3 cellular contexts compared by ENCODE assay signal in the genomic region with DNA sequence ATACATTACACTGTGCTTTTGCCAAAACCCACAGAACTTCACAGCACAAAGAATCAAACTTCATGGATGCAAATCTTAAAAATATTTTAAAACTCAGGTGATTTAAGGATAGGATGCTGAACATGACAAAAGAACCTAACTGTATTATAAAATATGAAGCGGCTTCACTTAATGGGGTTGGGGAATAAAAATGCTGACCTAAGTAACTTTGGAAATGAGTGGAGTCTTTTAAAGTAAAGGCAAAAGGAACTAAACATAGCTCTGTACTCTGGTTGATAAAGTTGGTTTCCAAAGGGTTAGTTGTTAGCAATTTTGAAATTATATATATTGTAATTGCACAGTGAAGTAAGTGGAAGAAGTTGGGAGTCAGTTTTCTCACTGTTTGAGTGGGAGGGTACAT.
TF ChIP-seq lines count a peak whose summit lies in the region.

No MANE protein-coding gene starts in this region.

TF ChIP-seq in HepG2, 621 proteins besides CTCF, POLR2A, EP300 and RAD21:
- peak; percentile 82 for TF ChIP-seq MAFF (IDR thresholded peaks at IDR 0.05; ENCODE audit: low read depth, low read length)
- TF ChIP-seq ZNF275 (CRISPR knock-in tag; IDR thresholded peaks at IDR 0.05; ENCODE audit: borderline replicate concordance), result no peak
- no peak for TF ChIP-seq ZNF136 (CRISPR knock-in tag; IDR thresholded peaks at IDR 0.05; ENCODE audit: low read depth)
- TF ChIP-seq RFX5 (IDR thresholded peaks at IDR 0.05; ENCODE audit: low read depth, low read length), result no peak
- no peak for TF ChIP-seq ZSCAN22 (CRISPR knock-in tag; IDR thresholded peaks at IDR 0.05)
- TF ChIP-seq CBX2 (IDR thresholded peaks at IDR 0.05; ENCODE audit: low read depth, low read length), result no peak
- TF ChIP-seq CBX2 (CRISPR knock-in tag; IDR thresholded peaks at IDR 0.05; ENCODE audit: low read depth), result no peak
- no peak for TF ChIP-seq CEBPG (CRISPR knock-in tag; IDR thresholded peaks at IDR 0.05)
- no peak for TF ChIP-seq ARID4A (CRISPR knock-in tag; IDR thresholded peaks at IDR 0.05; ENCODE audit: borderline replicate concordance)
- no peak for TF ChIP-seq XBP1 (CRISPR knock-in tag; IDR thresholded peaks at IDR 0.05)
- TF ChIP-seq TEAD3 (CRISPR knock-in tag; optimal IDR thresholded peaks at IDR 0.05; ENCODE audit: borderline replicate concordance), result no peak
- TF ChIP-seq HOXA9 (CRISPR knock-in tag; IDR thresholded peaks at IDR 0.05; ENCODE audit: borderline replicate concordance), result no peak
- TF ChIP-seq SUZ12 (IDR thresholded peaks at IDR 0.05; ENCODE audit: low read depth, low read length), result no peak
- TF ChIP-seq MAFK (conservative IDR thresholded peaks at IDR 0.05 in 1 of 2, IDR thresholded peaks at IDR 0.05 in 1 of 2; ENCODE audit: low read length in 2 of 2), result peak; percentile 78 to 93
- no peak for TF ChIP-seq TOE1 (CRISPR knock-in tag; IDR thresholded peaks at IDR 0.05)

TF ChIP-seq in K562, 482 proteins besides CTCF, POLR2A, EP300 and RAD21:
- TF ChIP-seq RAD51 (IDR thresholded peaks at IDR 0.05; ENCODE audit: borderline replicate concordance, low read depth) (no peak), MAFF (IDR thresholded peaks at IDR 0.05; ENCODE audit: low read length) (peak; percentile 52), FOXA1 (IDR thresholded peaks at IDR 0.05; ENCODE audit: borderline replicate concordance) (no peak), ZNF347 (CRISPR knock-in tag; IDR thresholded peaks at IDR 0.05; ENCODE audit: low read depth) (no peak), C11orf30 (IDR thresholded peaks at IDR 0.05; ENCODE audit: low read depth) (peak; percentile 10; the same call in 1 of the 2 replicates), CHD4 (IDR thresholded peaks at IDR 0.05; ENCODE audit: insufficient read depth, insufficient replicate concordance, low read depth, low read length, poor library complexity, severe bottlenecking) (no peak), ZNF561 (CRISPR knock-in tag; conservative IDR thresholded peaks at IDR 0.05) (no peak), ZBED1 (IDR thresholded peaks at IDR 0.05) (no peak), SPI1 (IDR thresholded peaks at IDR 0.05; ENCODE audit: borderline replicate concordance, low read depth, low read length) (no peak), ZNF263 (CRISPR knock-in tag; IDR thresholded peaks at IDR 0.05; ENCODE audit: borderline replicate concordance) (no peak), ZNF24 (IDR thresholded peaks at IDR 0.05) (no peak), MAFK (IDR thresholded peaks at IDR 0.05; ENCODE audit: low read length) (peak; percentile 22; the same call in 1 of the 2 replicates), MTF1 (CRISPR knock-in tag; IDR thresholded peaks at IDR 0.05; ENCODE audit: borderline replicate concordance) (no peak)

TF ChIP-seq in endothelial cell of umbilical vein, 7 proteins besides CTCF, POLR2A, EP300 and RAD21:
- no peak for TF ChIP-seq EZH2 (IDR thresholded peaks at IDR 0.05; ENCODE audit: borderline replicate concordance, low read depth, low read length, severe bottlenecking)
- TF ChIP-seq MYC (IDR thresholded peaks at IDR 0.05; ENCODE audit: low read depth, low read length), result no peak
- no peak for TF ChIP-seq JUN (IDR thresholded peaks at IDR 0.05; ENCODE audit: borderline replicate concordance, insufficient read depth, insufficient read length, low read depth)
- no peak for TF ChIP-seq MAX (IDR thresholded peaks at IDR 0.05; ENCODE audit: insufficient read depth, insufficient read length)
- no peak for TF ChIP-seq GATA2 (IDR thresholded peaks at IDR 0.05; ENCODE audit: insufficient read depth, insufficient read length, low read depth, low read length)
- TF ChIP-seq FOS (IDR thresholded peaks at IDR 0.05; ENCODE audit: borderline replicate concordance, insufficient read depth, low read length), result no peak
TF ChIP-seq in endothelial cell of umbilical vein: peak in this region for 0.
